ENCODE assay signal across 2 cellular contexts in the genomic region with DNA sequence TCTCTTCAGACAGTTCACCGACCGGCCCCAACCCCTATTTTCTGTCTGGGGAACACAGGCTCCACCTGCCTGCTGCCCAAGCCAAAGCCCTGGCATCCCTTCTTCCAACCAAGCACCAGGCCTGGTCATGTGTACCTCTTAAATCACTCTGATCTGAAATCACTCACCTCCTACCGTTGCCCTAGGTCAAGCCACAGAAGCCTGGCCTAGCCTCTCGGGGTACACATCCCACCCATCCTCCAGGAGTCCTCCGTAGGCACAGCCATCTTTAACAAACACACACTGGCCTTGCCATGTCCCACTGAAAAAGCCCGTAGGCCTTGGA.
TF ChIP-seq lines count a peak whose summit lies in the region.

No MANE protein-coding gene starts in this region.

TF ChIP-seq in A549, 52 proteins besides CTCF, POLR2A, EP300 and RAD21 (continued from another document):
- TF ChIP-seq RNF2 (IDR thresholded peaks at IDR 0.05; ENCODE audit: borderline replicate concordance, low read depth) (no peak), CBX8 (IDR thresholded peaks at IDR 0.05) (no peak), KDM1A (IDR thresholded peaks at IDR 0.05; ENCODE audit: low read depth) (no peak), TFCP2L1 (CRISPR knock-in tag; IDR thresholded peaks at IDR 0.05) (no peak), CEBPB (IDR thresholded peaks at IDR 0.05) (no peak), SMC3 (IDR thresholded peaks at IDR 0.05) (no peak), HDAC2 (IDR thresholded peaks at IDR 0.05) (no peak), RARB (CRISPR knock-in tag; IDR thresholded peaks at IDR 0.05) (no peak), MAFK (IDR thresholded peaks at IDR 0.05; ENCODE audit: partially characterized antibody) (no peak)
- TF ChIP-seq, protein P1, sequence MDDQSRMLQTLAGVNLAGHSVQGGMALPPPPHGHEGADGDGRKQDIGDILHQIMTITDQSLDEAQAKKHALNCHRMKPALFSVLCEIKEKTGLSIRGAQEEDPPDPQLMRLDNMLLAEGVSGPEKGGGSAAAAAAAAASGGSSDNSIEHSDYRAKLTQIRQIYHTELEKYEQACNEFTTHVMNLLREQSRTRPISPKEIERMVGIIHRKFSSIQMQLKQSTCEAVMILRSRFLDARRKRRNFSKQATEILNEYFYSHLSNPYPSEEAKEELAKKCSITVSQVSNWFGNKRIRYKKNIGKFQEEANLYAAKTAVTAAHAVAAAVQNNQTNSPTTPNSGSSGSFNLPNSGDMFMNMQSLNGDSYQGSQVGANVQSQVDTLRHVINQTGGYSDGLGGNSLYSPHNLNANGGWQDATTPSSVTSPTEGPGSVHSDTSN (IDR thresholded peaks at IDR 0.05) = no peak
- TF ChIP-seq, protein P2, sequence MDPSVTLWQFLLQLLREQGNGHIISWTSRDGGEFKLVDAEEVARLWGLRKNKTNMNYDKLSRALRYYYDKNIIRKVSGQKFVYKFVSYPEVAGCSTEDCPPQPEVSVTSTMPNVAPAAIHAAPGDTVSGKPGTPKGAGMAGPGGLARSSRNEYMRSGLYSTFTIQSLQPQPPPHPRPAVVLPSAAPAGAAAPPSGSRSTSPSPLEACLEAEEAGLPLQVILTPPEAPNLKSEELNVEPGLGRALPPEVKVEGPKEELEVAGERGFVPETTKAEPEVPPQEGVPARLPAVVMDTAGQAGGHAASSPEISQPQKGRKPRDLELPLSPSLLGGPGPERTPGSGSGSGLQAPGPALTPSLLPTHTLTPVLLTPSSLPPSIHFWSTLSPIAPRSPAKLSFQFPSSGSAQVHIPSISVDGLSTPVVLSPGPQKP (IDR thresholded peaks at IDR 0.05; ENCODE audit: low read depth, low read length) = no peak

TF ChIP-seq in HEK293, 187 proteins besides CTCF, POLR2A, EP300 and RAD21 (continued from another document):
- TF ChIP-seq GLIS1 (tag by site-specific recombination; IDR thresholded peaks at IDR 0.05) (no peak), ZNF473 (tag by site-specific recombination; IDR thresholded peaks at IDR 0.05) (no peak), ZNF423 (tag by site-specific recombination; IDR thresholded peaks at IDR 0.05) (no peak)
- TF ChIP-seq, protein P3, sequence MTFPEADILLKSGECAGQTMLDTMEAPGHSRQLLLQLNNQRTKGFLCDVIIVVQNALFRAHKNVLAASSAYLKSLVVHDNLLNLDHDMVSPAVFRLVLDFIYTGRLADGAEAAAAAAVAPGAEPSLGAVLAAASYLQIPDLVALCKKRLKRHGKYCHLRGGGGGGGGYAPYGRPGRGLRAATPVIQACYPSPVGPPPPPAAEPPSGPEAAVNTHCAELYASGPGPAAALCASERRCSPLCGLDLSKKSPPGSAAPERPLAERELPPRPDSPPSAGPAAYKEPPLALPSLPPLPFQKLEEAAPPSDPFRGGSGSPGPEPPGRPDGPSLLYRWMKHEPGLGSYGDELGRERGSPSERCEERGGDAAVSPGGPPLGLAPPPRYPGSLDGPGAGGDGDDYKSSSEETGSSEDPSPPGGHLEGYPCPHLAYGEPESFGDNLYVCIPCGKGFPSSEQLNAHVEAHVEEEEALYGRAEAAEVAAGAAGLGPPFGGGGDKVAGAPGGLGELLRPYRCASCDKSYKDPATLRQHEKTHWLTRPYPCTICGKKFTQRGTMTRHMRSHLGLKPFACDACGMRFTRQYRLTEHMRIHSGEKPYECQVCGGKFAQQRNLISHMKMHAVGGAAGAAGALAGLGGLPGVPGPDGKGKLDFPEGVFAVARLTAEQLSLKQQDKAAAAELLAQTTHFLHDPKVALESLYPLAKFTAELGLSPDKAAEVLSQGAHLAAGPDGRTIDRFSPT (tag by site-specific recombination; IDR thresholded peaks at IDR 0.05) = no peak
